10 cellular contexts compared by ENCODE assay signal in genomic region chr10:44990302-44990655, GRCh38. TPM values are rescaled to one million over a fixed set of nuclear protein-coding genes. Genes with fewer than 3 reads are reported as not detected.
DNase-seq lines count a peak whose midpoint lies in the region; ATAC-seq, FAIRE-seq and TF ChIP-seq lines count a peak whose summit lies in the region.
"Had no signal": no experiment of that assay in that cellular context is flagged by ENCODE, and none has a peak within 500 bp of the region (broad histone marks: within the 10 kb centered on the region; RNA-seq: fewer than 3 reads in every experiment).

No MANE protein-coding gene starts in this region.

- H3K27me3 Mint-ChIP-seq in astrocyte (ENCODE audit: low read depth, unreplicated experiment), result no peaks in the 10 kb centered on the region

- H3K27ac ChIP-seq in astrocyte (ENCODE audit: low read depth, low read length), result no peak overlapping the region
- H3K27ac ChIP-seq in iPS-18a (ENCODE audit: low read length), result no peak overlapping the region
- H3K27ac ChIP-seq in tibial artery, result peak overlapping the region; percentile 12 to 91

- H3K4me1 ChIP-seq in astrocyte (ENCODE audit: insufficient read depth, low read length) (peaks cover 6% of the 10 kb centered on the region), iPS-18a (ENCODE audit: control insufficient read depth, low read depth, low read length) (peaks cover 52% of the 10 kb centered on the region), tibial artery (peaks cover 0 to 80% (median 66%) of the 10 kb centered on the region in 4 donors)

- H4K20me1 ChIP-seq in astrocyte (ENCODE audit: insufficient read depth, low read length), result no peaks in the 10 kb centered on the region

- peak; percentile 36 for DNase-seq in NCI-H146 (lab: John Stamatoyannopoulos, UW)
- DNase-seq in NCI-H146 treated with DMSO at 0.1 percent for 48 hours (lab: John Stamatoyannopoulos, UW; ENCODE audit: unreplicated experiment), result no peak
- DNase-seq in astrocyte (ENCODE audit: low read depth), result no peak
- DNase-seq in tibial artery, result no peak
- no peak for DNase-seq in amniotic stem cell (lab: John Stamatoyannopoulos, UW)
- DNase-seq: NCI-H2171 treated with DMSO at 0.1 percent for 48 hours, T-helper 9 cell had no signal

- ATAC-seq in HG03520 (IDR thresholded peaks at IDR 0.05; ENCODE audit: unreplicated experiment), result no peak
- no peak for ATAC-seq in HG03521 (IDR thresholded peaks at IDR 0.05; ENCODE audit: unreplicated experiment)

- peak overlapping the region; percentile 42 for H3K4me3 Mint-ChIP-seq in astrocyte (ENCODE audit: unreplicated experiment)

- H3K9me3 ChIP-seq in astrocyte (ENCODE audit: insufficient read depth, low read depth, low read length) (no peaks in the 10 kb centered on the region), iPS-18a (ENCODE audit: control insufficient read depth, low read depth, low read length) (no peaks in the 10 kb centered on the region), tibial artery (no peaks in the 10 kb centered on the region)

- intact Hi-C loops in tibial artery (cut with DNase I; ENCODE audit: low total_unique reads), result no loop called here

- no peaks in the 10 kb centered on the region for H3K27me3 ChIP-seq in astrocyte (ENCODE audit: insufficient read depth, low read length)
- H3K27me3 ChIP-seq in iPS-18a (ENCODE audit: control insufficient read depth, insufficient read depth, low read length), result no peaks in the 10 kb centered on the region
- no peaks in the 10 kb centered on the region for H3K27me3 ChIP-seq in tibial artery

- no peak overlapping the region for H3K9ac ChIP-seq in astrocyte (ENCODE audit: low read length)
- no peak overlapping the region for H3K9ac ChIP-seq in iPS-18a (ENCODE audit: low read length)

- no peak overlapping the region for H2AFZ ChIP-seq in astrocyte (ENCODE audit: low read depth, low read length)

- H3K36me3 ChIP-seq in astrocyte (ENCODE audit: insufficient read depth, low read length) (no peaks in the 10 kb centered on the region), iPS-18a (ENCODE audit: control insufficient read depth, low read depth, low read length) (no peaks in the 10 kb centered on the region), tibial artery (peaks cover 0 to 13% (median 0%) of the 10 kb centered on the region in 3 donors)

- H3K9me3 Mint-ChIP-seq in astrocyte (ENCODE audit: unreplicated experiment), result no peaks in the 10 kb centered on the region

- H3K4me3 ChIP-seq in astrocyte (ENCODE audit: insufficient read depth, low read depth, low read length) (no peak overlapping the region), iPS-18a (ENCODE audit: low read length) (peak overlapping the region; percentile 14), tibial artery (no peak overlapping the region)

- peaks cover 37% of the 10 kb centered on the region for H3K36me3 Mint-ChIP-seq in astrocyte (ENCODE audit: low read depth, unreplicated experiment)

- H3K27ac Mint-ChIP-seq in astrocyte (ENCODE audit: unreplicated experiment), result no peak overlapping the region

- H3K79me2 ChIP-seq in astrocyte (ENCODE audit: insufficient read depth, low read length), result no peaks in the 10 kb centered on the region

- peaks cover 30% of the 10 kb centered on the region for H3K4me1 Mint-ChIP-seq in astrocyte (ENCODE audit: low read depth, unreplicated experiment)

- no peak overlapping the region for H3K4me2 ChIP-seq in astrocyte (ENCODE audit: low read length)

- TF ChIP-seq CTCF in astrocyte (IDR thresholded peaks at IDR 0.05; ENCODE audit: insufficient read depth, low read depth, low read length) (peak; percentile 4), tibial artery (IDR thresholded peaks at IDR 0.05) (no peak)

- FAIRE-seq in astrocyte (lab: Jason Lieb, UNC), result no peak

RNA-seq across cellular contexts. Expression of gene ZNF22, which starts 10.4 kb away (rescaled TPM):
- 10.9 and 12.0 TPM in 2 replicates for total RNA-seq in astrocyte

RNA-seq across cellular contexts. Expression of gene DEPP1, which starts 11.7 kb away (rescaled TPM):
- 6.6 and 8.0 TPM in 2 replicates for total RNA-seq in astrocyte

RNA-seq across cellular contexts. Expression of gene RASSF4, which starts 30.7 kb away (rescaled TPM):
- 69.9 and 83.0 TPM in 2 replicates for total RNA-seq in astrocyte

Comparison
In these comparisons a context has a peak if more than half of its experiments do, and no peak if none do; other contexts are left out.
1. H3K27ac ChIP-seq: peak in tibial artery (2 of 2); none in astrocyte (single experiment) and iPS-18a (single experiment).